ENCODE assay signal across 2 cellular contexts in the genomic region with DNA sequence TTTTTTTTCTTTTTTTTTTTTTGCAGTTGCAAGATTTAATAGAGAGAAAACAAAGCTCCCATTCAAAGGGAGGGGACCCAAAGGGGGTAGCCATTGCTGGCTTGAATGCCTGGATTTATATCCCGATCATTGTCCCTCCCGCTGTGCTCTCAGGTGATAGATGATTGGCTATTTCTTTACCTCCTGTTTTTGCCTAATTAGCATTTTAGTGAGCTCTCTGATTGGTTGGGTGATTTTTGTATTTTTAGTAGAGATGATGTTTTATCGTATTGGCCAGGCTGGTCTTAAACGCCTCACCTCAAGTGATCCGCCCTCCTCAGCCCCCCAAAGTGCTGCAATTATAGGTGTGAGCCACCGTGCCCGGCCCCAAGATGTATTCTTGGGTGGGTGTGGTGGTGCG. TPM values are rescaled to one million over a fixed set of nuclear protein-coding genes. Genes with fewer than 3 reads are reported as not detected.
"Had no signal": no experiment of that assay in that cellular context is flagged by ENCODE, and none has a peak within 500 bp of the region (broad histone marks: within the 10 kb centered on the region; RNA-seq: fewer than 3 reads in every experiment).

No MANE protein-coding gene starts in this region.

RNA-seq across cellular contexts. Expression of gene PTGER1, which starts 29.4 kb away (rescaled TPM):
- total RNA-seq: activated B cell treated with CpG ODN at 0.5 μM for 24 hours had no signal
- polyA plus RNA-seq: aorta had no signal
